Comparison of ENCODE assay signal across 8 cellular contexts in genomic region chr7:55952352-55952671, GRCh38. TPM values are rescaled to one million over a fixed set of nuclear protein-coding genes. Genes with fewer than 3 reads are reported as not detected.
DNase-seq lines count a peak whose midpoint lies in the region; ATAC-seq, FAIRE-seq and TF ChIP-seq lines count a peak whose summit lies in the region.
"Not testable (repeated sequence)": the region's sequence is repeated elsewhere in the genome, so short reads cannot be mapped to it uniquely, and the experiment has no call there.

No MANE protein-coding gene starts in this region.

- peak overlapping the region; percentile 95 for H3K4me3 ChIP-seq in CD8-positive, alpha-beta memory T cell (ENCODE audit: low read length)
- H3K4me3 ChIP-seq in Loucy (ENCODE audit: low read length, poor library complexity, severe bottlenecking), result peak overlapping the region; percentile 100
- H3K4me3 ChIP-seq in K562, result peak overlapping the region; percentile 100
- peak overlapping the region; percentile 72 to 87 (median 85) for H3K4me3 ChIP-seq in esophagus squamous epithelium
- H3K4me3 ChIP-seq in right lobe of liver, result peak overlapping the region; percentile 75 to 94 (median 85)
- peak overlapping the region; percentile 93 for H3K4me3 ChIP-seq in ovary
- peak overlapping the region; percentile 95 for H3K4me3 ChIP-seq in thoracic aorta

- BruUV-seq in K562 (replicated peaks; lab: Mats Ljungman, UMichigan), result not testable (repeated sequence)

- H3K9ac ChIP-seq in Loucy (ENCODE audit: low read depth, low read length, poor library complexity, severe bottlenecking) (peak overlapping the region; percentile 99), K562 (ENCODE audit: insufficient read depth in 1 of 2, low read depth in 2 of 2, low read length in 2 of 2) (peak overlapping the region; percentile 96 to 100)

- not testable (repeated sequence) for H3K9me3 ChIP-seq in CD8-positive, alpha-beta memory T cell (ENCODE audit: low read length); Loucy (ENCODE audit: insufficient read depth, low read depth, low read length); K562 (replicated peaks; ENCODE audit: control insufficient read depth, insufficient read depth, low read depth, low read length); esophagus squamous epithelium; right lobe of liver; ovary; thoracic aorta

- not testable (repeated sequence) for H3K27me3 ChIP-seq in CD8-positive, alpha-beta memory T cell (ENCODE audit: insufficient read depth, low read length, poor library complexity, severe bottlenecking); Loucy (ENCODE audit: insufficient read depth, low read length, poor library complexity, severe bottlenecking); K562 (ENCODE audit: control insufficient read depth in 2 of 2, insufficient read depth in 2 of 2, low read length in 2 of 2); esophagus squamous epithelium; right lobe of liver; ovary; thoracic aorta (replicated peaks; ENCODE audit: insufficient read depth)

- POLR2A ChIA-PET in CD8-positive, alpha-beta memory T cell (lab: Charles Lee); activated B cell treated with CpG ODN at 0.5 μM for 24 hours (lab: Charles Lee); K562 (lab: Yijun Ruan, JAX): not testable (repeated sequence)

- TF ChIP-seq RAD21 in K562 (CRISPR knock-in tag; conservative IDR thresholded peaks at IDR 0.05 in 1 of 2, IDR thresholded peaks at IDR 0.05 in 1 of 2), result not testable (repeated sequence)

- TF ChIP-seq POLR2A in K562 (conservative IDR thresholded peaks at IDR 0.05); esophagus squamous epithelium (IDR thresholded peaks at IDR 0.05); right lobe of liver (IDR thresholded peaks at IDR 0.05); ovary (IDR thresholded peaks at IDR 0.05): not testable (repeated sequence)

- H3K27ac ChIP-seq in CD8-positive, alpha-beta memory T cell (ENCODE audit: low read depth, low read length), result peak overlapping the region; percentile 80
- H3K27ac ChIP-seq in K562 (ENCODE audit: extremely low read depth, low read depth, low read length) (peak overlapping the region; percentile 94), esophagus squamous epithelium (peak overlapping the region; percentile 84 to 92 (median 88)), right lobe of liver (peak overlapping the region; percentile 39 to 75 (median 51)), ovary (peak overlapping the region; percentile 76 to 78), thoracic aorta (peak overlapping the region; percentile 53 to 69)

- intact Hi-C loops in activated B cell treated with CpG ODN at 0.5 μM for 24 hours (cut with micrococcal nuclease), result loop anchor here (5.0 kb wide), 3 partner anchors 80 to 1195 kb away; partner anchors contain the start of genes CCT6A, PSPH and SEC61G
- intact Hi-C loops in K562 (cut with micrococcal nuclease); esophagus squamous epithelium (cut with DNase I); right lobe of liver (cut with DNase I); ovary (cut with DNase I): not testable (repeated sequence)

- H3K79me2 ChIP-seq in Loucy (ENCODE audit: insufficient read depth, low read length) (peaks cover 21% of the 10 kb centered on the region), K562 (ENCODE audit: control insufficient read depth, insufficient read depth, low read length) (peaks cover 25% of the 10 kb centered on the region)

- H3F3A ChIP-seq in Loucy (ENCODE audit: low read depth), result not testable (repeated sequence)

- in situ Hi-C loops in K562 (cut with MboI), result not testable (repeated sequence)

- H3K4me2 ChIP-seq in Loucy (ENCODE audit: low read depth, low read length, poor library complexity, severe bottlenecking), result peak overlapping the region; percentile 87
- H3K4me2 ChIP-seq in K562 (ENCODE audit: insufficient read depth, low read length), result peak overlapping the region; percentile 99

- not testable (repeated sequence) for H3K9me1 ChIP-seq in K562 (ENCODE audit: control insufficient read depth, insufficient read depth, low read length)

- peak overlapping the region; percentile 81 to 98 (median 96) for H3K27ac Mint-ChIP-seq in CD8-positive, alpha-beta memory T cell
- H3K27ac Mint-ChIP-seq in activated B cell treated with CpG ODN at 0.5 μM for 24 hours, result peak overlapping the region; percentile 94

- not testable (repeated sequence) for H3K9me2 ChIP-seq in Loucy (replicated peaks; ENCODE audit: low read depth, low read length)

- not testable (repeated sequence) for ATAC-seq in activated B cell treated with CpG ODN at 0.5 μM for 24 hours (ENCODE audit: low read depth); K562; right lobe of liver; thoracic aorta (ENCODE audit: insufficient number of reproducible peaks, low FRiP score, low read depth)

- TF ChIP-seq CTCF in Loucy (conservative IDR thresholded peaks at IDR 0.05; ENCODE audit: low read length); activated B cell treated with CpG ODN at 0.5 μM for 24 hours (IDR thresholded peaks at IDR 0.05); K562 (IDR thresholded peaks at IDR 0.05 in 2 of 3, conservative IDR thresholded peaks at IDR 0.05 in 1 of 3; ENCODE audit: insufficient read depth in 2 of 3, low read depth in 1 of 3, low read length in 3 of 3); esophagus squamous epithelium (IDR thresholded peaks at IDR 0.05); right lobe of liver (IDR thresholded peaks at IDR 0.05); ovary (IDR thresholded peaks at IDR 0.05); thoracic aorta (IDR thresholded peaks at IDR 0.05): not testable (repeated sequence)

- not testable (repeated sequence) for TF ChIP-seq EP300 in K562 (IDR thresholded peaks at IDR 0.05; ENCODE audit: low read length); ovary (IDR thresholded peaks at IDR 0.05)

- H3K4me1 Mint-ChIP-seq in CD8-positive, alpha-beta memory T cell, result peaks cover 20 to 30% (median 29%) of the 10 kb centered on the region in 3 donors
- H3K4me1 Mint-ChIP-seq in activated B cell treated with CpG ODN at 0.5 μM for 24 hours, result peaks cover 18% of the 10 kb centered on the region

- WGBS in K562 (ENCODE audit: insufficient coverage, low coverage, missing lambda C conversion rate), result under 1% methylated on average over 19 of the region's 19 CpGs
- 43 to 64% methylated on average over 11 to 18 of the region's 19 CpGs for WGBS in esophagus squamous epithelium, 2 donors
- WGBS in right lobe of liver (ENCODE audit: insufficient coverage, low coverage, low lambda C conversion rate, missing lambda C conversion rate), result 38% methylated on average over 17 of the region's 19 CpGs
- 32 to 35% (median 35%) methylated on average over 19 of the region's 19 CpGs for WGBS in ovary, 3 donors

- peaks cover 14% of the 10 kb centered on the region for H3K4me1 ChIP-seq in CD8-positive, alpha-beta memory T cell (ENCODE audit: insufficient read depth, low read length)
- not testable (repeated sequence) for H3K4me1 ChIP-seq in Loucy (ENCODE audit: insufficient read depth, low read length, poor library complexity, severe bottlenecking); ovary (ENCODE audit: insufficient read depth); thoracic aorta (ENCODE audit: control insufficient read depth in 1 of 2, low read depth in 2 of 2)
- H3K4me1 ChIP-seq in K562 (replicated peaks in 1 of 2; ENCODE audit: control insufficient read depth in 2 of 2, insufficient read depth in 2 of 2, low read length in 2 of 2) (peaks cover 3 to 18% of the 10 kb centered on the region in 2 experiments; a peak in 4 of 5 replicates), esophagus squamous epithelium (peaks cover 5 to 23% (median 8%) of the 10 kb centered on the region in 3 donors), right lobe of liver (peaks cover 0 to 29% (median 0%) of the 10 kb centered on the region in 4 donors)

- not testable (repeated sequence) for H3K9me3 Mint-ChIP-seq in CD8-positive, alpha-beta memory T cell; activated B cell treated with CpG ODN at 0.5 μM for 24 hours

- not testable (repeated sequence) for FAIRE-seq in K562 (lab: Jason Lieb, UNC)

- H3K36me3 Mint-ChIP-seq in CD8-positive, alpha-beta memory T cell, result peaks cover 2 to 35% (median 4%) of the 10 kb centered on the region in 3 donors
- peaks cover 22% of the 10 kb centered on the region for H3K36me3 Mint-ChIP-seq in activated B cell treated with CpG ODN at 0.5 μM for 24 hours (ENCODE audit: low read depth)

- H4K20me1 ChIP-seq in Loucy (ENCODE audit: insufficient read depth, low read length, poor library complexity, severe bottlenecking); K562 (replicated peaks; ENCODE audit: control insufficient read depth, insufficient read depth, low read length): not testable (repeated sequence)

- CTCF ChIA-PET in CD8-positive, alpha-beta memory T cell (lab: Charles Lee); activated B cell treated with CpG ODN at 0.5 μM for 24 hours (lab: Charles Lee); K562 (lab: Yijun Ruan, JAX; ENCODE audit: low intra/inter-chr PET ratio): not testable (repeated sequence)

- not testable (repeated sequence) for H3K36me3 ChIP-seq in CD8-positive, alpha-beta memory T cell (ENCODE audit: insufficient read depth, low read length); Loucy (ENCODE audit: insufficient read depth, low read length); right lobe of liver; ovary; thoracic aorta
- peaks cover 38% of the 10 kb centered on the region for H3K36me3 ChIP-seq in K562 (ENCODE audit: control insufficient read depth, insufficient read depth, low read length)
- H3K36me3 ChIP-seq in esophagus squamous epithelium, result peaks cover 0 to 35% (median 10%) of the 10 kb centered on the region in 3 donors

- peak overlapping the region; percentile 89 to 95 (median 93) for H3K4me3 Mint-ChIP-seq in CD8-positive, alpha-beta memory T cell
- peak overlapping the region; percentile 98 for H3K4me3 Mint-ChIP-seq in activated B cell treated with CpG ODN at 0.5 μM for 24 hours

- H3K27me3 Mint-ChIP-seq in CD8-positive, alpha-beta memory T cell; activated B cell treated with CpG ODN at 0.5 μM for 24 hours: not testable (repeated sequence)

- DNase-seq in CD8-positive, alpha-beta memory T cell; activated B cell treated with CpG ODN at 0.5 μM for 24 hours; K562 (ENCODE audit: extremely low read depth in 1 of 4, low spot score in 3 of 4); esophagus squamous epithelium (lab: John Stamatoyannopoulos, UW); right lobe of liver; ovary; thoracic aorta (ENCODE audit: low spot score): not testable (repeated sequence)

- H2AFZ ChIP-seq in Loucy (ENCODE audit: low read length), result 0 out of 2 replicates have a peak overlapping the region, but pooled peaks have one; percentile 97
- peak overlapping the region; percentile 90 for H2AFZ ChIP-seq in K562 (ENCODE audit: low read depth, low read length)

RNA-seq across cellular contexts. Expression of gene MRPS17, which starts 0.6 kb away (rescaled TPM):
- total RNA-seq in CD8-positive, alpha-beta memory T cell, result 10 to 100 TPM; 34.3 to 35.5 TPM
- polyA plus RNA-seq in CD8-positive, alpha-beta memory T cell, result 19.0 TPM
- total RNA-seq in activated B cell treated with CpG ODN at 0.5 μM for 24 hours (16.9 and 20.6 TPM in 2 replicates), K562 (2014; rRNA removed) (25.9 and 32.8 TPM in 2 replicates), K562 (2014; rRNA removed; fragmentation: Illumina TruSeq; extraction: Trizol) (43.9 and 45.4 TPM in 2 replicates), K562 (2015; rRNA removed; fragmentation: Illumina TruSeq; extraction: Trizol) (37.9 and 43.9 TPM in 2 replicates), K562 (2021) (37.7 and 39.8 TPM in 2 replicates), esophagus squamous epithelium (10 to 100 TPM in 2 of 4 donors, 1 to 10 TPM in 2; 4.3 to 11.8 (median 10.2) TPM), right lobe of liver (10 to 100 TPM in 2 of 6 experiments, 1 to 10 TPM in 4; 8.1 to 21.7 (median 9.8) TPM), ovary (10 to 100 TPM in 4 of 7 donors, 1 to 10 TPM in 3; 4.7 to 13.4 (median 11.4) TPM), thoracic aorta (10 to 100 TPM; 12.1 to 13.1 TPM)
- 13.1 and 15.3 TPM in 2 replicates for total RNA-seq in K562 (2011; cell fraction: chromatin; rRNA removed; ENCODE audit: low replicate concordance)
- 15.3 and 19.8 TPM in 2 replicates for total RNA-seq in K562 (2011; cell fraction: nucleolus; rRNA removed)
- total RNA-seq in K562 (2011; cell fraction: nucleoplasm; rRNA removed), result 22.7 and 32.4 TPM in 2 replicates
- polyA plus RNA-seq in K562 (2011; rRNA removed) (37.7 and 53.4 TPM in 2 replicates), K562 (2014; fragmentation: Illumina TruSeq; extraction: Trizol) (34.0 and 35.9 TPM in 2 replicates), K562 (2014; fragmentation: Nextera tagmentation; extraction: Ambion mirVana) (10 to 100 TPM; 98.1 to 99.3 TPM), K562 (2014; rRNA removed) (33.1 and 43.3 TPM in 2 replicates), ovary (10 to 100 TPM in 1 of 2 donors, 1 to 10 TPM in 1; 8.3 to 18.9 TPM)
- 18.1 and 20.7 TPM in 2 replicates for polyA plus RNA-seq in K562 (2011; cell fraction: cytosol; rRNA removed)
- 9.8 and 12.5 TPM in 2 replicates for polyA plus RNA-seq in K562 (2011; cell fraction: nucleus; rRNA removed)
- 16.7 and 44.2 TPM in 2 replicates for polyA plus RNA-seq in K562 (2012)
- 13.1 and 17.1 TPM in 2 replicates for polyA minus RNA-seq in K562 (2011; rRNA and poly(A)+ RNA removed)
- polyA minus RNA-seq in K562 (2011; cell fraction: cytosol; rRNA and poly(A)+ RNA removed), result 8.9 and 9.4 TPM in 2 replicates
- polyA minus RNA-seq in K562 (2011; cell fraction: nucleus; rRNA and poly(A)+ RNA removed), result 7.0 and 9.0 TPM in 2 replicates

RNA-seq across cellular contexts. Expression of gene NIPSNAP2, which starts 12.1 kb away (rescaled TPM):
- 10 to 100 TPM; 42.2 to 46.5 TPM for total RNA-seq in CD8-positive, alpha-beta memory T cell
- polyA plus RNA-seq in CD8-positive, alpha-beta memory T cell, result 36.4 TPM
- total RNA-seq in activated B cell treated with CpG ODN at 0.5 μM for 24 hours, result 33.7 and 43.8 TPM in 2 replicates
- 39.0 and 69.5 TPM in 2 replicates for total RNA-seq in K562 (2011; cell fraction: chromatin; rRNA removed; ENCODE audit: low replicate concordance)
- total RNA-seq in K562 (2011; cell fraction: nucleolus; rRNA removed), result 43.2 and 44.0 TPM in 2 replicates
- total RNA-seq in K562 (2011; cell fraction: nucleoplasm; rRNA removed), result 62.8 and 87.3 TPM in 2 replicates
- 46.0 and 73.7 TPM in 2 replicates for total RNA-seq in K562 (2014; rRNA removed)
- 68.4 and 77.2 TPM in 2 replicates for total RNA-seq in K562 (2014; rRNA removed; fragmentation: Illumina TruSeq; extraction: Trizol)
- total RNA-seq in K562 (2015; rRNA removed; fragmentation: Illumina TruSeq; extraction: Trizol), result 61.3 and 62.8 TPM in 2 replicates
- total RNA-seq in K562 (2021), result 52.5 and 52.7 TPM in 2 replicates
- polyA plus RNA-seq in K562 (2011; rRNA removed), result 100 and 107 TPM in 2 replicates
- polyA plus RNA-seq in K562 (2011; cell fraction: cytosol; rRNA removed), result 23.7 and 44.2 TPM in 2 replicates
- 25.7 and 44.6 TPM in 2 replicates for polyA plus RNA-seq in K562 (2011; cell fraction: nucleus; rRNA removed)
- polyA plus RNA-seq in K562 (2012), result 42.3 and 52.0 TPM in 2 replicates
- polyA plus RNA-seq in K562 (2014; fragmentation: Illumina TruSeq; extraction: Trizol), result 65.8 and 79.4 TPM in 2 replicates
- 10 to 100 TPM; 24.9 to 30.4 TPM for polyA plus RNA-seq in K562 (2014; fragmentation: Nextera tagmentation; extraction: Ambion mirVana)
- polyA plus RNA-seq in K562 (2014; rRNA removed), result 53.0 and 53.9 TPM in 2 replicates
- polyA minus RNA-seq in K562 (2011; rRNA and poly(A)+ RNA removed), result 70.9 and 89.4 TPM in 2 replicates
- 24.7 and 34.9 TPM in 2 replicates for polyA minus RNA-seq in K562 (2011; cell fraction: cytosol; rRNA and poly(A)+ RNA removed)
- 44.0 and 55.2 TPM in 2 replicates for polyA minus RNA-seq in K562 (2011; cell fraction: nucleus; rRNA and poly(A)+ RNA removed)
- total RNA-seq in esophagus squamous epithelium, result 10 to 100 TPM; 11.0 to 55.5 (median 34.6) TPM
- 10 to 100 TPM in 3 of 6 experiments, 1 to 10 TPM in 3; 7.0 to 15.9 (median 10.3) TPM for total RNA-seq in right lobe of liver
- total RNA-seq in ovary, result 10 to 100 TPM; 51.5 to 78.5 (median 56.9) TPM
- polyA plus RNA-seq in ovary, result 10 to 100 TPM; 41.0 to 67.9 TPM
- total RNA-seq in thoracic aorta, result 10 to 100 TPM; 46.0 to 47.1 TPM
